In the genomic region with DNA sequence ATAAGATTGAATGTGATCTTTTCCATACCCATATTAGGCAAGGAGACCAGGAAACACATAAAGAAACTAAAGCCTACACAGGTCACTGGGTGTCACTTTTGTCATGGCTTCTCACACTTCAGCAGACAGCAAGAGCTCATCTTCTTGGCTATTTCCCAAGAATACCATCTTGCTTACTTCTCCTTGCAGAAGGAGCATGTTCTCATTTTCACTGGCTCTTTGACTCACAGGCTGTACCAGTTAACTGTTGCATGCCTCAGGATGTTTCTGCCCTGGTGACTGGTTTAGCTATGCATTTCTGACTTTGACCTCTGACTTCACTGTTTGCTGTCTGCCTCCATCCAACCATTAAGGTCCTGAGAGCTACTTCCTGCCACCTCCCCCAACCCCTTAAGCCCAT, we compare ENCODE assay signal across 9 cellular contexts. TPM values are rescaled to one million over a fixed set of nuclear protein-coding genes. Genes with fewer than 3 reads are reported as not detected.
A peak's percentile ranks its signal among the peaks of the same experiment; 100 is the strongest.
DNase-seq lines count a peak whose midpoint lies in the region; ATAC-seq, FAIRE-seq and TF ChIP-seq lines count a peak whose summit lies in the region.
"Had no signal": no experiment of that assay in that cellular context is flagged by ENCODE, and none has a peak within 500 bp of the region (broad histone marks: within the 10 kb centered on the region; RNA-seq: fewer than 3 reads in every experiment).

No MANE protein-coding gene starts in this region.

- H3K9me3 ChIP-seq in fibroblast of lung (ENCODE audit: control insufficient read depth, insufficient read depth, low read depth, low read length) (no peaks in the 10 kb centered on the region), small intestine (ENCODE audit: control insufficient read depth, low read depth) (no peaks in the 10 kb centered on the region)

- no peaks in the 10 kb centered on the region for H3K36me3 ChIP-seq in fibroblast of lung (ENCODE audit: control insufficient read depth, insufficient read depth, low read length)
- no peaks in the 10 kb centered on the region for H3K36me3 ChIP-seq in small intestine (ENCODE audit: control insufficient read depth in 2 of 2, insufficient read depth in 2 of 2, low read length in 2 of 2)

- H3K27me3 ChIP-seq in fibroblast of lung (ENCODE audit: control insufficient read depth, insufficient read depth, low read length) (no peaks in the 10 kb centered on the region), small intestine (ENCODE audit: control insufficient read depth in 2 of 2, insufficient read depth in 2 of 2, low read length in 2 of 2) (no peaks in the 10 kb centered on the region)

- H3K4me2 ChIP-seq in fibroblast of lung (ENCODE audit: extremely low read depth, insufficient read depth, low read length) = no peak overlapping the region

- H3K9ac ChIP-seq in fibroblast of lung (ENCODE audit: insufficient read depth, low read length) = no peak overlapping the region

- no peak for TF ChIP-seq POLR2A in GM18505 (IDR thresholded peaks at IDR 0.05; ENCODE audit: borderline replicate concordance, extremely low read depth, insufficient read depth, insufficient read length)

- DNase-seq in NOMO-1 (lab: John Stamatoyannopoulos, UW; ENCODE audit: unreplicated experiment in 2 of 2) (peak; percentile 62 to 94), fibroblast of lung (ENCODE audit: low read depth in 2 of 2) (peak; percentile 29 to 60), putamen (ENCODE audit: low spot score) (peak; percentile 23), small intestine (no peak), superior temporal gyrus (ENCODE audit: extremely low spot score) (no peak)
- DNase-seq in activated CD8-positive, alpha-beta memory T cell treated with anti-CD3 and anti-CD28 coated beads, Interleukin-2, amount 50 U/mL, for 48 hours = no peak

- H3K4me3 ChIP-seq in fibroblast of lung (replicated peaks in 1 of 4; ENCODE audit: control extremely low read depth in 1 of 4, insufficient read depth in 1 of 4, low read depth in 3 of 4, low read length in 4 of 4) (no peak overlapping the region), small intestine (ENCODE audit: low read depth in 1 of 2, low read length in 2 of 2) (no peak overlapping the region)

- H3K4me1 ChIP-seq in fibroblast of lung (ENCODE audit: control insufficient read depth, extremely low read depth, insufficient read depth, low read length) (peaks cover 9% of the 10 kb centered on the region), small intestine (ENCODE audit: control insufficient read depth in 2 of 2, insufficient read depth in 1 of 2, low read depth in 1 of 2, low read length in 1 of 2) (no peaks in the 10 kb centered on the region)

- no peak overlapping the region for H3K27ac ChIP-seq in fibroblast of lung (ENCODE audit: insufficient read depth, low read length)
- no peak overlapping the region for H3K27ac ChIP-seq in small intestine (ENCODE audit: low read depth in 1 of 2, low read length in 1 of 2)

- ATAC-seq in GM18505 (IDR thresholded peaks at IDR 0.05; ENCODE audit: unreplicated experiment) = peak; percentile 97
- ATAC-seq in HG02798 (IDR thresholded peaks at IDR 0.05; ENCODE audit: poor library complexity, unreplicated experiment) = peak; percentile 55

- H4K20me1 ChIP-seq in fibroblast of lung (ENCODE audit: control insufficient read depth, extremely low read depth, insufficient read depth, low read length) = no peaks in the 10 kb centered on the region

- no peaks in the 10 kb centered on the region for H3K79me2 ChIP-seq in fibroblast of lung (ENCODE audit: control insufficient read depth, insufficient read depth, low read length)

- TF ChIP-seq CTCF in fibroblast of lung (conservative IDR thresholded peaks at IDR 0.05 in 1 of 2, IDR thresholded peaks at IDR 0.05 in 1 of 2; ENCODE audit: low read depth in 1 of 2, low read length in 2 of 2) = no peak

- no peak overlapping the region for H2AFZ ChIP-seq in fibroblast of lung (ENCODE audit: low read length)

- no peak for FAIRE-seq in small intestine (lab: Jason Lieb, UNC)
- FAIRE-seq: islet of Langerhans had no signal

RNA-seq across cellular contexts. Expression of a gene that starts 40.3 kb away (rescaled TPM):
- 14.0 and 23.6 TPM in 2 replicates for total RNA-seq in fibroblast of lung
- polyA plus RNA-seq in fibroblast of lung (15.3 and 27.7 TPM in 2 replicates), small intestine (1 to 10 TPM in 2 of 3 donors, under 1 TPM in 1; 0.22 to 3.8 (median 1.6) TPM)
- 11.2 and 21.7 TPM in 2 replicates for polyA plus RNA-seq in fibroblast of lung (2012)
- 1.3 and 2.0 TPM in 2 replicates for polyA minus RNA-seq in fibroblast of lung (ENCODE audit: low replicate concordance)

Comparison
In these comparisons a context has a peak if more than half of its experiments do, and no peak if none do; other contexts are left out.
1. DNase-seq: peak in NOMO-1 (2 of 2), fibroblast of lung (2 of 2) and putamen (single experiment); none in small intestine (single experiment), superior temporal gyrus (single experiment) and activated CD8-positive, alpha-beta memory T cell treated with anti-CD3 and anti-CD28 coated beads, Interleukin-2, amount 50 U/mL, for 48 hours (single experiment).